ENCODE assay signal across 10 cellular contexts in the genomic region with DNA sequence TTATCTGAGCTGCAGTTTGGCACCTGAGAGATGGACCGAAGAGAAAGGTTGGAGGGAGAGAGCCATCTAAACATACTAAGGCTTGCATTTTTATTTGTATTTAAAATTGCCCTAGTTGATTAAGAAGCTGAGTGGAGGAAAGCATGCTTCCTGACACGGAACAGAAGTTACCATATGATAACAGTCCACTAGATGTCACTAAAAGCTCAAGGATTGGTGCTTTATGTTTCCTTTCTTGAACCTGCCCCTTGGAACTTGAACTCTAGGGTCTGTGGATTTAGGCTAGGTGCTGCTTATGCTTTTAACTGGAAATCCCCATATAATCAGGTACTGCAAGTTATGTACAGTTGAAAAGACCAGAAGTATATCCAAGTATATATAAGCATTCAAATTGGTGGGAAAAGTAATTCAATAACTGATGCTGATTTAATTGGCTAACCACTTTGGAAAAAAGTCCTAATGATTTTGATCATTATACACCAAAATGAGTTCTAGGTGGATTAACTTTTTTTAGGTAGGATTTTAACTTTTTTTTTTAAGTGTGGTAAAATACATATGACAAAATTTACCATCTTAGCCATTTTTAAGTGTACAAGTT. TPM values are rescaled to one million over a fixed set of nuclear protein-coding genes. Genes with fewer than 3 reads are reported as not detected.
DNase-seq lines count a peak whose midpoint lies in the region; ATAC-seq and TF ChIP-seq lines count a peak whose summit lies in the region.
"Had no signal": no experiment of that assay in that cellular context is flagged by ENCODE, and none has a peak within 500 bp of the region (broad histone marks: within the 10 kb centered on the region; RNA-seq: fewer than 3 reads in every experiment).

No MANE protein-coding gene starts in this region.

- no peaks in the 10 kb centered on the region for H3K27me3 ChIP-seq in ovary

- TF ChIP-seq POLR2A in ovary (IDR thresholded peaks at IDR 0.05), result no peak

- no peak overlapping the region for H3K27ac Mint-ChIP-seq in T-cell

- H3K9me3 ChIP-seq in HEK293 (ENCODE audit: control insufficient read depth, insufficient read depth, low read depth, low read length), result no peaks in the 10 kb centered on the region
- H3K9me3 ChIP-seq in ovary, result no peaks in the 10 kb centered on the region

- TF ChIP-seq EP300 in ovary (IDR thresholded peaks at IDR 0.05), result no peak

- H3K27ac ChIP-seq in HEK293 (ENCODE audit: extremely low read depth, low read depth, low read length) (no peak overlapping the region), ovary (no peak overlapping the region)

- ATAC-seq in T-cell (replicated peaks in 1 of 4) (peak in 3 of 4 experiments; percentile 30 to 55 (median 48)), GM19467 (IDR thresholded peaks at IDR 0.05; ENCODE audit: unreplicated experiment) (no peak)

- WGBS in ovary, 3 donors, result 1 to 3% (median 2%) methylated on average over 2 of the region's 2 CpGs

- H3K4me3 ChIP-seq in HEK293 (ENCODE audit: low read depth, low read length) (no peak overlapping the region), foreskin fibroblast (ENCODE audit: low read depth in 1 of 2, low read length in 2 of 2) (no peak overlapping the region), ovary (no peak overlapping the region)

- no peak for TF ChIP-seq CTCF in HEK293 (tag by site-specific recombination; IDR thresholded peaks at IDR 0.05)
- TF ChIP-seq CTCF in foreskin fibroblast (IDR thresholded peaks at IDR 0.05; ENCODE audit: low read depth, low read length), result peak; percentile 48
- peak in 2 of 3 donors; percentile 51 to 53 for TF ChIP-seq CTCF in ovary (IDR thresholded peaks at IDR 0.05)

- H3K36me3 ChIP-seq in HEK293 (ENCODE audit: control insufficient read depth in 2 of 2, insufficient read depth in 1 of 2, low read length in 2 of 2), result no peaks in the 10 kb centered on the region
- H3K36me3 ChIP-seq in ovary, result no peaks in the 10 kb centered on the region

- DNase-seq in NOMO-1 (lab: John Stamatoyannopoulos, UW; ENCODE audit: unreplicated experiment in 2 of 2), result peak; percentile 14 to 61
- DNase-seq in NOMO-1 treated with dmso at 0.1 percent for 144 hours (lab: John Stamatoyannopoulos, UW; ENCODE audit: unreplicated experiment), result no peak
- peak; percentile 12 for DNase-seq in NCI-H1092 (lab: John Stamatoyannopoulos, UW)
- peak in 1 of 34 experiments; percentile 16 for DNase-seq in T-cell
- peak; percentile 20 to 75 for DNase-seq in foreskin fibroblast
- no peak for DNase-seq in ovary

- H3K4me1 Mint-ChIP-seq in T-cell, result no peaks in the 10 kb centered on the region
- H3K4me1 Mint-ChIP-seq: central memory CD8-positive, alpha-beta T cell had no signal

- no peaks in the 10 kb centered on the region for H3K36me3 Mint-ChIP-seq in T-cell

- H3K4me3 Mint-ChIP-seq in T-cell, result no peak overlapping the region
- H3K4me3 Mint-ChIP-seq: central memory CD8-positive, alpha-beta T cell had no signal

- peaks cover 11 to 16% of the 10 kb centered on the region in 2 donors for H3K27me3 Mint-ChIP-seq in T-cell

- no peaks in the 10 kb centered on the region for H3K9me3 Mint-ChIP-seq in T-cell
- H3K9me3 Mint-ChIP-seq: central memory CD8-positive, alpha-beta T cell had no signal

- H3K4me1 ChIP-seq in HEK293 (ENCODE audit: control insufficient read depth, insufficient read depth, low read length) (no peaks in the 10 kb centered on the region), ovary (ENCODE audit: insufficient read depth) (no peaks in the 10 kb centered on the region)

- intact Hi-C loops in ovary (cut with DNase I), result loop anchor here in 1 of 4 donors (5.0 kb wide), 1 partner anchor 594 kb away; no protein-coding TSS in a partner anchor

- CTCF ChIA-PET in HEK293 (lab: Yijun Ruan, JAX) (interaction anchor here (0.5 to 4.7 kb wide), 33 partner anchors 8 to 993 kb away, joined by 3 to 36 read pairs (median 3); no protein-coding TSS in a partner anchor), T-cell (lab: Charles Lee) (interaction anchor here (0.7 to 3.9 kb wide), 11 partner anchors 343 to 1001 kb away, joined by 3 to 41 read pairs (median 4); a partner anchor contains a TSS)

- POLR2A ChIA-PET in HEK293 (lab: Yijun Ruan, JAX) (no interaction called here), T-cell (lab: Charles Lee) (no interaction called here)

TF ChIP-seq in HEK293, 187 proteins besides CTCF, POLR2A, EP300 and RAD21:
- TF ChIP-seq ZNF654 (tag by site-specific recombination; IDR thresholded peaks at IDR 0.05; ENCODE audit: low read depth) (peak; percentile 92), ZNF660 (tag by site-specific recombination; IDR thresholded peaks at IDR 0.05) (peak; percentile 28; the same call in 1 of the 2 replicates), FEZF1 (tag by site-specific recombination; IDR thresholded peaks at IDR 0.05) (no peak), WT1 (tag by site-specific recombination; IDR thresholded peaks at IDR 0.05) (no peak)

RNA-seq across cellular contexts. Expression of a gene that starts 9.5 kb away (rescaled TPM):
- total RNA-seq in T-cell (not detected), ovary (not detected)
- not detected for polyA plus RNA-seq in ovary
- total RNA-seq: temporal lobe had no signal

Comparison
In these comparisons a context has a peak if more than half of its experiments do, and no peak if none do; other contexts are left out.
1. DNase-seq: peak in NOMO-1 (2 of 2), NCI-H1092 (single experiment) and foreskin fibroblast (2 of 2); none in NOMO-1 treated with dmso at 0.1 percent for 144 hours (single experiment) and ovary (0 of 5).